8 cellular contexts compared by ENCODE assay signal in genomic region chr1:205321109-205321958, GRCh38. TPM values are rescaled to one million over a fixed set of nuclear protein-coding genes. Genes with fewer than 3 reads are reported as not detected.
DNase-seq lines count a peak whose midpoint lies in the region; ATAC-seq and TF ChIP-seq lines count a peak whose summit lies in the region.

NUAK2 (minus strand) TSS chr1:205321745; CDS start chr1:205321628, 117 bp downstream.

- H3K27me3 ChIP-seq in ascending aorta (no peaks in the 10 kb centered on the region), right atrium auricular region (no peaks in the 10 kb centered on the region), upper lobe of left lung (no peaks in the 10 kb centered on the region)

- H3K27ac ChIP-seq in ascending aorta (peak within 1 kb of the TSS; percentile 21 to 40), right atrium auricular region (peak within 1 kb of the TSS; percentile 69 to 87), upper lobe of left lung (peak within 1 kb of the TSS; percentile 89 to 96 (median 94))

- H3K27me3 Mint-ChIP-seq in progenitor cell of endocrine pancreas = peaks cover 16% of the 10 kb centered on the region

- ATAC-seq in upper lobe of left lung (ENCODE audit: low FRiP score in 2 of 2) = peak; percentile 91 to 94
- ATAC-seq in GM18858 (IDR thresholded peaks at IDR 0.05; ENCODE audit: unreplicated experiment) = no peak

- DNase-seq in GM13977 (ENCODE audit: low spot score) (peak; percentile 72), NCI-H146 (lab: John Stamatoyannopoulos, UW) (peak; percentile 92), T-helper 9 cell (peak; percentile 76), ascending aorta (ENCODE audit: low spot score in 2 of 2) (peak; percentile 63 to 92), right atrium auricular region (ENCODE audit: low spot score) (peak; percentile 89), progenitor cell of endocrine pancreas (ENCODE audit: low spot score, unreplicated experiment) (peak; percentile 87), upper lobe of left lung (peak; percentile 98)

- H3K4me3 Mint-ChIP-seq in progenitor cell of endocrine pancreas (ENCODE audit: low read depth) = peak within 1 kb of the TSS; percentile 94

- WGBS in upper lobe of left lung, 2 donors = 0 to 1% methylated on average over 29 to 41 of the region's 79 CpGs

- intact Hi-C loops in ascending aorta (cut with DNase I) = loop anchor here (10.0 kb wide), 1 partner anchor 177 kb away; no protein-coding TSS in a partner anchor

- no peaks in the 10 kb centered on the region for H3K36me3 Mint-ChIP-seq in progenitor cell of endocrine pancreas (ENCODE audit: insufficient read depth)

- TF ChIP-seq EP300 in upper lobe of left lung (IDR thresholded peaks at IDR 0.05) = peak in 1 of 4 donors; percentile 10

- TF ChIP-seq CTCF in GM13977 (IDR thresholded peaks at IDR 0.05; ENCODE audit: extremely low read depth, insufficient read depth, missing control alignments) = peak; percentile 30
- TF ChIP-seq CTCF in ascending aorta (IDR thresholded peaks at IDR 0.05) = peak in 2 of 3 experiments; percentile 17 to 37
- peak; percentile 24 to 53 for TF ChIP-seq CTCF in right atrium auricular region (IDR thresholded peaks at IDR 0.05)
- peak; percentile 47 for TF ChIP-seq CTCF in progenitor cell of endocrine pancreas (IDR thresholded peaks at IDR 0.05; ENCODE audit: unreplicated experiment)
- peak in 3 of 6 experiments; percentile 15 to 60 (median 36) for TF ChIP-seq CTCF in upper lobe of left lung (IDR thresholded peaks at IDR 0.05)

- H3K9me3 ChIP-seq in ascending aorta (no peaks in the 10 kb centered on the region), right atrium auricular region (no peaks in the 10 kb centered on the region), upper lobe of left lung (no peaks in the 10 kb centered on the region)

- H3K36me3 ChIP-seq in ascending aorta (no peaks in the 10 kb centered on the region), right atrium auricular region (no peaks in the 10 kb centered on the region), upper lobe of left lung (no peaks in the 10 kb centered on the region)

- in situ Hi-C loops in GM13977 (cut with MboI; ENCODE audit: low pct_unique_long_range_greater_than_20kb, low sequenced_read_pairs, unreplicated experiment) = loop anchor here (5.0 kb wide), 1 partner anchor 39 kb away; no protein-coding TSS in a partner anchor

- H3K27ac Mint-ChIP-seq in progenitor cell of endocrine pancreas = peak within 1 kb of the TSS; percentile 96

- peak in 3 of 4 donors; percentile 87 to 97 (median 95) for TF ChIP-seq POLR2A in upper lobe of left lung (IDR thresholded peaks at IDR 0.05)

- H3K4me1 ChIP-seq in ascending aorta (peaks cover 0 to 21% of the 10 kb centered on the region in 2 donors), right atrium auricular region (peaks cover 0 to 46% of the 10 kb centered on the region in 2 donors), upper lobe of left lung (peaks cover 53 to 67% (median 56%) of the 10 kb centered on the region in 4 donors)

- no peaks in the 10 kb centered on the region for H3K9me3 Mint-ChIP-seq in progenitor cell of endocrine pancreas (ENCODE audit: low read depth)

- peaks cover 36% of the 10 kb centered on the region for H3K4me1 Mint-ChIP-seq in progenitor cell of endocrine pancreas (ENCODE audit: low read depth)

- H3K4me3 ChIP-seq in ascending aorta (peak within 1 kb of the TSS; percentile 79 to 87), right atrium auricular region (peak within 1 kb of the TSS; percentile 65 to 69), upper lobe of left lung (peak within 1 kb of the TSS; percentile 78 to 89 (median 80))

RNA-seq across cellular contexts. Expression of gene NUAK2, which starts in this region (rescaled TPM):
- total RNA-seq in ascending aorta (0.85 TPM), right atrium auricular region (1 to 10 TPM in 1 of 2 donors, under 1 TPM in 1; 0.67 to 1.7 TPM), progenitor cell of endocrine pancreas (4.5 and 5.6 TPM in 2 replicates), upper lobe of left lung (10 to 100 TPM in 3 of 6 donors, 1 to 10 TPM in 3; 8.5 to 14.7 (median 10.3) TPM)

Comparison
In these comparisons a context has a peak if more than half of its experiments do, and no peak if none do; other contexts are left out.
1. Peak in DNase-seq, H3K4me3 ChIP-seq and H3K27ac ChIP-seq in ascending aorta; RNA of the gene not detected or under 1 TPM.
2. H3K27ac ChIP-seq: peak in every context shown above with its lines; median percentile 94 in upper lobe of left lung; 78 in right atrium auricular region; 30 in ascending aorta.